In genomic region chr1:23169219-23169575, GRCh38 we compare ENCODE assay signal across 8 cellular contexts. TPM values are rescaled to one million over a fixed set of nuclear protein-coding genes. Genes with fewer than 3 reads are reported as not detected.
DNase-seq lines count a peak whose midpoint lies in the region; ATAC-seq, FAIRE-seq and TF ChIP-seq lines count a peak whose summit lies in the region.

No MANE protein-coding gene starts in this region.

- H3K4me3 ChIP-seq in astrocyte (ENCODE audit: insufficient read depth, low read depth, low read length) (peak overlapping the region; percentile 87), left lung (peak overlapping the region; percentile 84 to 91), subcutaneous abdominal adipose tissue (ENCODE audit: low read depth in 1 of 5, low read length in 5 of 5) (peak overlapping the region; percentile 66 to 90 (median 89))

- H3K9me3 ChIP-seq in astrocyte (ENCODE audit: insufficient read depth, low read depth, low read length) (no peaks in the 10 kb centered on the region), left lung (no peaks in the 10 kb centered on the region), subcutaneous abdominal adipose tissue (ENCODE audit: control insufficient read depth in 5 of 5, low read length in 5 of 5) (no peaks in the 10 kb centered on the region)

- peak overlapping the region; percentile 98 for H3K4me2 ChIP-seq in astrocyte (ENCODE audit: low read length)

- H3K9ac ChIP-seq in astrocyte (ENCODE audit: low read length) (peak overlapping the region; percentile 18), subcutaneous abdominal adipose tissue (ENCODE audit: low read length in 5 of 5) (peak overlapping the region in 4 of 5 donors; percentile 43 to 63 (median 60))

- H3K4me1 Mint-ChIP-seq in T-helper 1 cell treated with Interleukin-12 subunit alpha and Interleukin-12 subunit beta and Interleukin-4 antibody, amounts not matched to agents 30 μg/mL and 1 μg/mL, for 36 hours (ENCODE audit: low read depth), result peaks cover 23% of the 10 kb centered on the region
- peaks cover 20% of the 10 kb centered on the region for H3K4me1 Mint-ChIP-seq in astrocyte (ENCODE audit: low read depth, unreplicated experiment)

- H3K27me3 Mint-ChIP-seq in T-helper 1 cell treated with Interleukin-12 subunit alpha and Interleukin-12 subunit beta and Interleukin-4 antibody, amounts not matched to agents 30 μg/mL and 1 μg/mL, for 36 hours (ENCODE audit: low read depth), result peaks cover 3% of the 10 kb centered on the region
- H3K27me3 Mint-ChIP-seq in astrocyte (ENCODE audit: low read depth, unreplicated experiment), result no peaks in the 10 kb centered on the region

- no peak for ATAC-seq in left lung

- H3K36me3 ChIP-seq in astrocyte (ENCODE audit: insufficient read depth, low read length) (no peaks in the 10 kb centered on the region), left lung (no peaks in the 10 kb centered on the region), subcutaneous abdominal adipose tissue (ENCODE audit: control insufficient read depth in 5 of 5, insufficient read depth in 5 of 5, low read length in 5 of 5) (no peaks in the 10 kb centered on the region)

- DNase-seq in T-helper 1 cell (no peak), astrocyte (ENCODE audit: low read depth) (no peak), left lung (no peak), hippocampal formation (lab: John Stamatoyannopoulos, UW) (no peak), NCI-H748 (lab: John Stamatoyannopoulos, UW; ENCODE audit: unreplicated experiment) (no peak), DMS79 (lab: John Stamatoyannopoulos, UW) (no peak)

- TF ChIP-seq CTCF in astrocyte (IDR thresholded peaks at IDR 0.05; ENCODE audit: insufficient read depth, low read depth, low read length), result no peak
- no peak for TF ChIP-seq CTCF in left lung (IDR thresholded peaks at IDR 0.05)

- no peaks in the 10 kb centered on the region for H3K9me3 Mint-ChIP-seq in T-helper 1 cell treated with Interleukin-12 subunit alpha and Interleukin-12 subunit beta and Interleukin-4 antibody, amounts not matched to agents 30 μg/mL and 1 μg/mL, for 36 hours
- H3K9me3 Mint-ChIP-seq in astrocyte (ENCODE audit: unreplicated experiment), result no peaks in the 10 kb centered on the region

- peaks cover 2% of the 10 kb centered on the region for H3K36me3 Mint-ChIP-seq in T-helper 1 cell treated with Interleukin-12 subunit alpha and Interleukin-12 subunit beta and Interleukin-4 antibody, amounts not matched to agents 30 μg/mL and 1 μg/mL, for 36 hours (ENCODE audit: low read depth)
- H3K36me3 Mint-ChIP-seq in astrocyte (ENCODE audit: low read depth, unreplicated experiment), result no peaks in the 10 kb centered on the region

- intact Hi-C loops in left lung (cut with DNase I), result no loop called here

- H3K27ac Mint-ChIP-seq in T-helper 1 cell treated with Interleukin-12 subunit alpha and Interleukin-12 subunit beta and Interleukin-4 antibody, amounts not matched to agents 30 μg/mL and 1 μg/mL, for 36 hours, result peak overlapping the region; percentile 93
- H3K27ac Mint-ChIP-seq in astrocyte (ENCODE audit: unreplicated experiment), result peak overlapping the region; percentile 75

- FAIRE-seq in astrocyte (lab: Jason Lieb, UNC), result no peak

- H3K27me3 ChIP-seq in astrocyte (ENCODE audit: insufficient read depth, low read length) (no peaks in the 10 kb centered on the region), left lung (no peaks in the 10 kb centered on the region), subcutaneous abdominal adipose tissue (ENCODE audit: control insufficient read depth in 5 of 5, insufficient read depth in 4 of 5, low read length in 5 of 5) (no peaks in the 10 kb centered on the region)

- H3K4me1 ChIP-seq in astrocyte (ENCODE audit: insufficient read depth, low read length) (peaks cover 28% of the 10 kb centered on the region), left lung (peaks cover 6 to 46% of the 10 kb centered on the region in 2 donors), subcutaneous abdominal adipose tissue (ENCODE audit: control insufficient read depth in 5 of 5, insufficient read depth in 5 of 5, low read length in 5 of 5) (peaks cover 7 to 52% (median 39%) of the 10 kb centered on the region in 5 donors)

- H2AFZ ChIP-seq in astrocyte (ENCODE audit: low read depth, low read length), result peak overlapping the region; percentile 13

- H3K27ac ChIP-seq in astrocyte (ENCODE audit: low read depth, low read length) (no peak overlapping the region), left lung (peak overlapping the region; percentile 33 to 89), subcutaneous abdominal adipose tissue (ENCODE audit: low read depth, low read length) (peak overlapping the region; percentile 78)

- peaks cover 39% of the 10 kb centered on the region for H3K79me2 ChIP-seq in astrocyte (ENCODE audit: insufficient read depth, low read length)

- peak overlapping the region; percentile 99 for H3K4me3 Mint-ChIP-seq in T-helper 1 cell treated with Interleukin-12 subunit alpha and Interleukin-12 subunit beta and Interleukin-4 antibody, amounts not matched to agents 30 μg/mL and 1 μg/mL, for 36 hours
- H3K4me3 Mint-ChIP-seq in astrocyte (ENCODE audit: unreplicated experiment), result peak overlapping the region; percentile 99

- H4K20me1 ChIP-seq in astrocyte (ENCODE audit: insufficient read depth, low read length), result peaks cover 37% of the 10 kb centered on the region

RNA-seq across cellular contexts. Expression of gene LUZP1, which starts 0.5 kb away (rescaled TPM):
- total RNA-seq in astrocyte (77.1 and 82.2 TPM in 2 replicates), left lung (10 to 100 TPM; 29.8 to 31.4 TPM)

RNA-seq across cellular contexts. Expression of gene HTR1D, which starts 48.1 kb away (rescaled TPM):
- 3.3 and 3.8 TPM in 2 replicates for total RNA-seq in astrocyte
- total RNA-seq in left lung, result under 1 TPM; 0.15 to 0.26 TPM
